Comparison of ENCODE assay signal across 19 cellular contexts in genomic region chr7:35512716-35513115, GRCh38.
"Had no signal": no experiment of that assay in that cellular context is flagged by ENCODE, and none has a peak within 500 bp of the region (broad histone marks: within the 10 kb centered on the region; RNA-seq: fewer than 3 reads in every experiment).

No MANE protein-coding gene starts in this region.

- ATAC-seq: naive thymus-derived CD8-positive, alpha-beta T cell; psoas muscle; sciatic nerve; stimulated activated naive CD8-positive, alpha-beta T cell treated with anti-CD3 and anti-CD28 coated beads, Interleukin-15, amount 100 ng/mL, for 72 hours; upper lobe of right lung had no signal

- DNase-seq: dorsolateral prefrontal cortex; effector CD4-positive, alpha-beta T cell; kidney; mesendoderm; midbrain; naive thymus-derived CD8-positive, alpha-beta T cell; nephron progenitor cell; posterior cingulate gyrus; psoas muscle; stimulated activated CD4-positive, alpha-beta T cell treated with anti-CD3 and anti-CD28 coated beads, Interleukin-12 subunit alpha, Interleukin-12 subunit beta, amount 100 ng/mL, for 4 hours; stimulated activated CD4-positive, alpha-beta T cell treated with anti-CD3 and anti-CD28 coated beads, Interleukin-1b, Interleukin-23, amount 100 ng/mL, for 48 hours; stimulated activated CD4-positive, alpha-beta T cell treated with anti-CD3 and anti-CD28 coated beads, Interleukin-4, amount 100 ng/mL, for 1 hour; stimulated activated CD8-positive, alpha-beta memory T cell treated with anti-CD3 and anti-CD28 coated beads, Interleukin-4, amount 100 ng/mL, for 48 hours; stimulated activated naive CD4-positive, alpha-beta T cell; stimulated activated naive CD8-positive, alpha-beta T cell treated with anti-CD3 and anti-CD28 coated beads, Interleukin-15, amount 100 ng/mL, for 72 hours; transverse colon; upper lobe of right lung; uterus had no signal
